ENCODE assay signal across 2 cellular contexts in the genomic region with DNA sequence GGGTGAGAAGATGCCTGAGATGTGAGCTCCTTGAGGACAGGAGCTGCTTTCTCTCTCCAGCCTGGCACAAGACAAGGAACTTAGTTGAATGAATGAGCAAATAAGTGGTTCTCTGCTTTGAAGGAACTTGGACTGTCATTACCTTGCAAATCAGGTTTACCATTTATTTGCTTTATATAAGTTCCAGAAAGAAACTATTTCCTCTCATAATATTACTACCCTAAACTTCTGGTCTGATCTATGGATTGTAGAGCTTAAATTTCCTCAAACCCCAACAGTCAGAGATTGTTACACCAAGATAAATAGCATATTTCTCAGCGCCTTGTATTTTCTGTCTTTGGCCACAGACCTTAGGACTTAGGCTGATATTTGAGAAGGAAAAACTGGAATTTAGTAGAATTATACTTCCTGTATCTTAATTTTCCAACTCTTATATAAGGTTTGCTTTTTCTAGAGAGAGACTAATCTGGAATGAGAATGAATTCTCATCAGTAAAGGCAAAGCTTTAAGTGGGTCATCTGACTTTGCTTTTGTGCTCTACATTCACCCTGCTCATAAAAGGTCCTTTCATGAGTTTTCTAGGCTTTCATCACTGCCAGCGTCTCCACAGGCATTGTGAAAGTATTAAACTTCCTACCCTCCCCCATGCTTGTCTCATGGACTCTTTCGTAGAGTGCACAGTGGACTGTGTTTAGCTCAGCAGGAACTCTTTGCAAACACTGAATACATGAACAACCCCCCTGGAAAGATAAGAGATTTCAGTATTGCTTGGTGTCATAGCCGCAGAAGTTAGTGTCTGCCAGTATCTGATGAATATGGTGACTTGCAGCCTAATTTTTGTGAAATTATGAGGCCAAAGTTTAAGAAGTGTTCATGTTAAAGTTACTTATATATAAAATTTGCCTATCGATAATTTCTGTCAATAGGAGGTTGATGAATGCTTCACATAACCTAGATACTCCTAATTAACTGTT.
TF ChIP-seq lines count a peak whose summit lies in the region.

No MANE protein-coding gene starts in this region.

TF ChIP-seq in K562, 482 proteins besides CTCF, POLR2A, EP300 and RAD21 (continued from another document and continues in another):
- TF ChIP-seq HCFC1 (IDR thresholded peaks at IDR 0.05; ENCODE audit: low read depth, low read length) (no peak), MTA3 (IDR thresholded peaks at IDR 0.05; ENCODE audit: borderline replicate concordance) (0 out of 2 replicates have a peak, but pooled peaks have one; percentile 28), PRPF4 (IDR thresholded peaks at IDR 0.05; ENCODE audit: insufficient read depth, low read depth, low read length, poor library complexity, severe bottlenecking) (no peak), HOXB6 (CRISPR knock-in tag; IDR thresholded peaks at IDR 0.05; ENCODE audit: borderline replicate concordance) (no peak), ZNF589 (CRISPR knock-in tag; IDR thresholded peaks at IDR 0.05; ENCODE audit: low read depth) (no peak), ZNF253 (CRISPR knock-in tag; conservative IDR thresholded peaks at IDR 0.05) (no peak), DDX20 (tag; IDR thresholded peaks at IDR 0.05; ENCODE audit: low read depth) (no peak), TAF7 (tag; IDR thresholded peaks at IDR 0.05) (no peak), EGR1 (conservative IDR thresholded peaks at IDR 0.05) (no peak), ZBTB11 (CRISPR knock-in tag; IDR thresholded peaks at IDR 0.05) (no peak), PHF8 (IDR thresholded peaks at IDR 0.05; ENCODE audit: borderline replicate concordance, low read length) (no peak), SMARCA4 (IDR thresholded peaks at IDR 0.05) (peak; percentile 75)
- TF ChIP-seq, protein P1, sequence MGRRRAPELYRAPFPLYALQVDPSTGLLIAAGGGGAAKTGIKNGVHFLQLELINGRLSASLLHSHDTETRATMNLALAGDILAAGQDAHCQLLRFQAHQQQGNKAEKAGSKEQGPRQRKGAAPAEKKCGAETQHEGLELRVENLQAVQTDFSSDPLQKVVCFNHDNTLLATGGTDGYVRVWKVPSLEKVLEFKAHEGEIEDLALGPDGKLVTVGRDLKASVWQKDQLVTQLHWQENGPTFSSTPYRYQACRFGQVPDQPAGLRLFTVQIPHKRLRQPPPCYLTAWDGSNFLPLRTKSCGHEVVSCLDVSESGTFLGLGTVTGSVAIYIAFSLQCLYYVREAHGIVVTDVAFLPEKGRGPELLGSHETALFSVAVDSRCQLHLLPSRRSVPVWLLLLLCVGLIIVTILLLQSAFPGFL (CRISPR knock-in tag; IDR thresholded peaks at IDR 0.05), result no peak
- TF ChIP-seq, protein P2, sequence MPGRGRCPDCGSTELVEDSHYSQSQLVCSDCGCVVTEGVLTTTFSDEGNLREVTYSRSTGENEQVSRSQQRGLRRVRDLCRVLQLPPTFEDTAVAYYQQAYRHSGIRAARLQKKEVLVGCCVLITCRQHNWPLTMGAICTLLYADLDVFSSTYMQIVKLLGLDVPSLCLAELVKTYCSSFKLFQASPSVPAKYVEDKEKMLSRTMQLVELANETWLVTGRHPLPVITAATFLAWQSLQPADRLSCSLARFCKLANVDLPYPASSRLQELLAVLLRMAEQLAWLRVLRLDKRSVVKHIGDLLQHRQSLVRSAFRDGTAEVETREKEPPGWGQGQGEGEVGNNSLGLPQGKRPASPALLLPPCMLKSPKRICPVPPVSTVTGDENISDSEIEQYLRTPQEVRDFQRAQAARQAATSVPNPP (IDR thresholded peaks at IDR 0.05; ENCODE audit: borderline replicate concordance, insufficient read depth, insufficient read length), result no peak
- TF ChIP-seq, protein P3, sequence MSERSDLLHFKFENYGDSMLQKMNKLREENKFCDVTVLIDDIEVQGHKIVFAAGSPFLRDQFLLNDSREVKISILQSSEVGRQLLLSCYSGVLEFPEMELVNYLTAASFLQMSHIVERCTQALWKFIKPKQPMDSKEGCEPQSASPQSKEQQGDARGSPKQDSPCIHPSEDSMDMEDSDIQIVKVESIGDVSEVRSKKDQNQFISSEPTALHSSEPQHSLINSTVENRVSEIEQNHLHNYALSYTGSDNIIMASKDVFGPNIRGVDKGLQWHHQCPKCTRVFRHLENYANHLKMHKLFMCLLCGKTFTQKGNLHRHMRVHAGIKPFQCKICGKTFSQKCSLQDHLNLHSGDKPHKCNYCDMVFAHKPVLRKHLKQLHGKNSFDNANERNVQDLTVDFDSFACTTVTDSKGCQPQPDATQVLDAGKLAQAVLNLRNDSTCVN (CRISPR knock-in tag; IDR thresholded peaks at IDR 0.05), result no peak

TF ChIP-seq in HepG2, 621 proteins besides CTCF, POLR2A, EP300 and RAD21 (continued from another document and continues in another):
- TF ChIP-seq ZZZ3 (CRISPR knock-in tag; IDR thresholded peaks at IDR 0.05; ENCODE audit: borderline replicate concordance), result no peak
- no peak; the same call in 1 of the 2 replicates for TF ChIP-seq SAFB2 (CRISPR knock-in tag; IDR thresholded peaks at IDR 0.05; ENCODE audit: borderline replicate concordance, low read depth)
- TF ChIP-seq, protein P4, sequence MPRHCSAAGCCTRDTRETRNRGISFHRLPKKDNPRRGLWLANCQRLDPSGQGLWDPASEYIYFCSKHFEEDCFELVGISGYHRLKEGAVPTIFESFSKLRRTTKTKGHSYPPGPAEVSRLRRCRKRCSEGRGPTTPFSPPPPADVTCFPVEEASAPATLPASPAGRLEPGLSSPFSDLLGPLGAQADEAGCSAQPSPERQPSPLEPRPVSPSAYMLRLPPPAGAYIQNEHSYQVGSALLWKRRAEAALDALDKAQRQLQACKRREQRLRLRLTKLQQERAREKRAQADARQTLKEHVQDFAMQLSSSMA (CRISPR knock-in tag; IDR thresholded peaks at IDR 0.05), result no peak
- no peak for TF ChIP-seq EED (CRISPR knock-in tag; IDR thresholded peaks at IDR 0.05)
- peak; percentile 82; the same call in 1 of the 2 replicates for TF ChIP-seq KLF11 (CRISPR knock-in tag; IDR thresholded peaks at IDR 0.05)
- no peak for TF ChIP-seq HNRNPUL1 (IDR thresholded peaks at IDR 0.05; ENCODE audit: low read depth, low read length)
- no peak for TF ChIP-seq GLI4 (CRISPR knock-in tag; IDR thresholded peaks at IDR 0.05; ENCODE audit: borderline replicate concordance)
- TF ChIP-seq FOXO4 (CRISPR knock-in tag; conservative IDR thresholded peaks at IDR 0.05), result no peak
- TF ChIP-seq ZNF232 (CRISPR knock-in tag; IDR thresholded peaks at IDR 0.05; ENCODE audit: borderline replicate concordance), result no peak
- TF ChIP-seq TCF7L2 (IDR thresholded peaks at IDR 0.05; ENCODE audit: low read depth, low read length), result no peak
- TF ChIP-seq, protein P5, sequence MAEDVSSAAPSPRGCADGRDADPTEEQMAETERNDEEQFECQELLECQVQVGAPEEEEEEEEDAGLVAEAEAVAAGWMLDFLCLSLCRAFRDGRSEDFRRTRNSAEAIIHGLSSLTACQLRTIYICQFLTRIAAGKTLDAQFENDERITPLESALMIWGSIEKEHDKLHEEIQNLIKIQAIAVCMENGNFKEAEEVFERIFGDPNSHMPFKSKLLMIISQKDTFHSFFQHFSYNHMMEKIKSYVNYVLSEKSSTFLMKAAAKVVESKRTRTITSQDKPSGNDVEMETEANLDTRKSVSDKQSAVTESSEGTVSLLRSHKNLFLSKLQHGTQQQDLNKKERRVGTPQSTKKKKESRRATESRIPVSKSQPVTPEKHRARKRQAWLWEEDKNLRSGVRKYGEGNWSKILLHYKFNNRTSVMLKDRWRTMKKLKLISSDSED (CRISPR knock-in tag; IDR thresholded peaks at IDR 0.05), result no peak
- peak; percentile 94 for TF ChIP-seq REPIN1 (CRISPR knock-in tag; IDR thresholded peaks at IDR 0.05; ENCODE audit: borderline replicate concordance, low read depth)
- TF ChIP-seq MEIS1 (CRISPR knock-in tag; IDR thresholded peaks at IDR 0.05; ENCODE audit: borderline replicate concordance), result 0 out of 2 replicates have a peak, but pooled peaks have one; percentile 37
- no peak for TF ChIP-seq MXD1 (CRISPR knock-in tag; IDR thresholded peaks at IDR 0.05)
- TF ChIP-seq TBX2 (CRISPR knock-in tag; IDR thresholded peaks at IDR 0.05; ENCODE audit: borderline replicate concordance), result peak; percentile 89
- TF ChIP-seq ZNF460 (CRISPR knock-in tag; IDR thresholded peaks at IDR 0.05; ENCODE audit: borderline replicate concordance), result peak; percentile 56; the same call in 1 of the 2 replicates
- no peak for TF ChIP-seq ZBTB1 (CRISPR knock-in tag; IDR thresholded peaks at IDR 0.05; ENCODE audit: borderline replicate concordance)
- TF ChIP-seq ETV5 (CRISPR knock-in tag; IDR thresholded peaks at IDR 0.05; ENCODE audit: borderline replicate concordance), result peak; percentile 82
- TF ChIP-seq, protein P6, sequence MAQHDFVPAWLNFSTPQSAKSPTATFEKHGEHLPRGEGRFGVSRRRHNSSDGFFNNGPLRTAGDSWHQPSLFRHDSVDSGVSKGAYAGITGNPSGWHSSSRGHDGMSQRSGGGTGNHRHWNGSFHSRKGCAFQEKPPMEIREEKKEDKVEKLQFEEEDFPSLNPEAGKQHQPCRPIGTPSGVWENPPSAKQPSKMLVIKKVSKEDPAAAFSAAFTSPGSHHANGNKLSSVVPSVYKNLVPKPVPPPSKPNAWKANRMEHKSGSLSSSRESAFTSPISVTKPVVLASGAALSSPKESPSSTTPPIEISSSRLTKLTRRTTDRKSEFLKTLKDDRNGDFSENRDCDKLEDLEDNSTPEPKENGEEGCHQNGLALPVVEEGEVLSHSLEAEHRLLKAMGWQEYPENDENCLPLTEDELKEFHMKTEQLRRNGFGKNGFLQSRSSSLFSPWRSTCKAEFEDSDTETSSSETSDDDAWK (CRISPR knock-in tag; IDR thresholded peaks at IDR 0.05), result no peak
- TF ChIP-seq, protein P7, sequence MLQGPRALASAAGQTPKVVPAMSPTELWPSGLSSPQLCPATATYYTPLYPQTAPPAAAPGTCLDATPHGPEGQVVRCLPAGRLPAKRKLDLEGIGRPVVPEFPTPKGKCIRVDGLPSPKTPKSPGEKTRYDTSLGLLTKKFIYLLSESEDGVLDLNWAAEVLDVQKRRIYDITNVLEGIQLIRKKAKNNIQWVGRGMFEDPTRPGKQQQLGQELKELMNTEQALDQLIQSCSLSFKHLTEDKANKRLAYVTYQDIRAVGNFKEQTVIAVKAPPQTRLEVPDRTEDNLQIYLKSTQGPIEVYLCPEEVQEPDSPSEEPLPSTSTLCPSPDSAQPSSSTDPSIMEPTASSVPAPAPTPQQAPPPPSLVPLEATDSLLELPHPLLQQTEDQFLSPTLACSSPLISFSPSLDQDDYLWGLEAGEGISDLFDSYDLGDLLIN (CRISPR knock-in tag; IDR thresholded peaks at IDR 0.05; ENCODE audit: borderline replicate concordance), result no peak
- TF ChIP-seq ZNF354B (CRISPR knock-in tag; IDR thresholded peaks at IDR 0.05), result 0 out of 2 replicates have a peak, but pooled peaks have one; percentile 71
- no peak for TF ChIP-seq SNAI1 (CRISPR knock-in tag; IDR thresholded peaks at IDR 0.05; ENCODE audit: borderline replicate concordance)
- peak; percentile 84; the same call in 1 of the 2 replicates for TF ChIP-seq ELF4 (CRISPR knock-in tag; IDR thresholded peaks at IDR 0.05; ENCODE audit: borderline replicate concordance)
- no peak for TF ChIP-seq NFE2 (CRISPR knock-in tag; IDR thresholded peaks at IDR 0.05)
- TF ChIP-seq BORCS8-MEF2B (CRISPR knock-in tag; IDR thresholded peaks at IDR 0.05), result no peak
- TF ChIP-seq NR2F1 (CRISPR knock-in tag; IDR thresholded peaks at IDR 0.05), result no peak
- TF ChIP-seq SIN3A (IDR thresholded peaks at IDR 0.05; ENCODE audit: borderline replicate concordance, low read depth, low read length), result no peak
- TF ChIP-seq ATF7 (IDR thresholded peaks at IDR 0.05), result no peak
- TF ChIP-seq ATF7 (CRISPR knock-in tag; IDR thresholded peaks at IDR 0.05), result no peak
- TF ChIP-seq ZNF597 (CRISPR knock-in tag; IDR thresholded peaks at IDR 0.05), result no peak
- no peak for TF ChIP-seq ARNTL (CRISPR knock-in tag; IDR thresholded peaks at IDR 0.05)
- TF ChIP-seq ZMYM2 (CRISPR knock-in tag; IDR thresholded peaks at IDR 0.05), result 0 out of 2 replicates have a peak, but pooled peaks have one; percentile 33
- TF ChIP-seq ZNF530 (CRISPR knock-in tag; IDR thresholded peaks at IDR 0.05; ENCODE audit: low read depth), result no peak
- no peak for TF ChIP-seq ZNF598 (CRISPR knock-in tag; IDR thresholded peaks at IDR 0.05; ENCODE audit: borderline replicate concordance)
- TF ChIP-seq RFX5 (IDR thresholded peaks at IDR 0.05; ENCODE audit: low read depth, low read length), result no peak
- no peak for TF ChIP-seq IRF9 (CRISPR knock-in tag; IDR thresholded peaks at IDR 0.05; ENCODE audit: borderline replicate concordance)
- TF ChIP-seq NFIB (CRISPR knock-in tag; IDR thresholded peaks at IDR 0.05; ENCODE audit: borderline replicate concordance), result no peak
- TF ChIP-seq ZNF629 (CRISPR knock-in tag; conservative IDR thresholded peaks at IDR 0.05), result no peak; the same call in 1 of the 2 replicates
- TF ChIP-seq SIX1 (CRISPR knock-in tag; IDR thresholded peaks at IDR 0.05; ENCODE audit: borderline replicate concordance), result peak; percentile 74; the same call in 1 of the 2 replicates
- TF ChIP-seq HNRNPLL (IDR thresholded peaks at IDR 0.05; ENCODE audit: low read depth, low read length, poor library complexity, severe bottlenecking), result no peak
- no peak for TF ChIP-seq ZNF616 (CRISPR knock-in tag; IDR thresholded peaks at IDR 0.05; ENCODE audit: low read depth)
- TF ChIP-seq ZNF713 (CRISPR knock-in tag; IDR thresholded peaks at IDR 0.05), result no peak
- peak; percentile 88 for TF ChIP-seq RXRB (CRISPR knock-in tag; IDR thresholded peaks at IDR 0.05; ENCODE audit: borderline replicate concordance)
